ENCODE assay signal across 17 cellular contexts in the genomic region with DNA sequence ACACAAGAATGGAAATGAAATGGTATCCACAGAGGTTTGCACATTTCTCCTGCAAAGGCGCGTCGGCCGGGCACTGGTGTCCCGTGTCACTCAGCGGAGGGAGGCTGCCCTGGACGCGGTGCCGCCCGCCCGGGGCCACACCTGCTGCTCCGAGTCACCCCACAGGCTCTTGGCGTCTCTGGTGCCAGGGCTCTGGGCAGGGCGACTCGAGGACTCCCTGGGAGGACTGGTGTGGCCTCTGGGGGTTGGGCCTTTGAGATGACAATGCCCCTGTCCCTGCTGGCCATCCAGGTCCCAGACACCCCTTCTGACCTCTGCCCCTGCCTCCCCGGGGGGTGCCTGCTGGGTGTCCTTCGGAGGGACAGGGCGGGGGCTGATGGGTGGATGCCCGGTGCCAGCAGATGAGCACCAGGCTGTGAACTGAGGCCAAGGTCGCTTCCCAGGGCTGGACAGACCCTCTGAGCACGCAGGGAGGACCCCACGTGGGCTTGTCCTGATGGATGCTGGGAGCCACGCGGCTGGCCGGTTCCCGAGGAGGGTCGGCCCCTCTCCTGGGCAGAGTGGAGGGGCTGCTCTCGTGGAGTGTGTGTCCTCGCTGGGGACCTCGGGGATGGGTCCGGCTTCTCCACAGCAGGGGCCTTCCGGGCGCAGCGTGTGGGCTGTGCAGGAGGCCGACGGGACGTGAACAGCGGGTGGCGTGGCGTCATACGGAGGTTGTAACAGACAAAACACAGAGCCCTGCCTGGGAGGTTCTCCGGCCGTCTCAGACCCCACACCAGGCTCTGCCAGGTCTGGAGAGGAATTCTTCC. TPM values are rescaled to one million over a fixed set of nuclear protein-coding genes. Genes with fewer than 3 reads are reported as not detected.
DNase-seq lines count a peak whose midpoint lies in the region; ATAC-seq and TF ChIP-seq lines count a peak whose summit lies in the region.
"Had no signal": no experiment of that assay in that cellular context is flagged by ENCODE, and none has a peak within 500 bp of the region (broad histone marks: within the 10 kb centered on the region; RNA-seq: fewer than 3 reads in every experiment).

No MANE protein-coding gene starts in this region.

- peaks cover 0 to 16% of the 10 kb centered on the region in 2 experiments; a peak in 1 of 3 replicates for H3K36me3 ChIP-seq in HEK293 (ENCODE audit: control insufficient read depth in 2 of 2, insufficient read depth in 1 of 2, low read length in 2 of 2)
- H3K36me3 ChIP-seq in gastroesophageal sphincter, result peaks cover 0 to 58% of the 10 kb centered on the region in 2 donors
- H3K36me3 ChIP-seq in ovary, result no peaks in the 10 kb centered on the region

- no peaks in the 10 kb centered on the region for H3K4me1 ChIP-seq in HEK293 (ENCODE audit: control insufficient read depth, insufficient read depth, low read length)
- H3K4me1 ChIP-seq in gastroesophageal sphincter, result peaks cover 0 to 20% (median 0%) of the 10 kb centered on the region in 3 donors
- H3K4me1 ChIP-seq in ovary (ENCODE audit: insufficient read depth), result peaks cover 19% of the 10 kb centered on the region

- no peaks in the 10 kb centered on the region for H3K9me3 ChIP-seq in HEK293 (ENCODE audit: control insufficient read depth, insufficient read depth, low read depth, low read length)
- H3K9me3 ChIP-seq in gastroesophageal sphincter, result no peaks in the 10 kb centered on the region
- H3K9me3 ChIP-seq in ovary, result no peaks in the 10 kb centered on the region
- H3K9me3 ChIP-seq: BLaER1 treated with 17β-estradiol and CSF1 and Interleukin-3, amounts not matched to agents 10 nM and 100 nM had no signal

- CTCF ChIA-PET in HEK293 (lab: Yijun Ruan, JAX), result no interaction called here

- WGBS in gastroesophageal sphincter (ENCODE audit: low coverage in 1 of 2), 2 donors, result 75 to 88% methylated on average over 3 to 8 of the region's 43 CpGs
- WGBS in ovary, 3 donors, result 83 to 87% (median 86%) methylated on average over 31 to 43 of the region's 43 CpGs

- intact Hi-C loops in ovary (cut with DNase I), result no loop called here

- TF ChIP-seq EP300 in gastroesophageal sphincter (IDR thresholded peaks at IDR 0.05) (no peak), ovary (IDR thresholded peaks at IDR 0.05) (no peak)

- H3K4me3 ChIP-seq in HEK293 (ENCODE audit: low read depth, low read length), result no peak overlapping the region
- H3K4me3 ChIP-seq in gastroesophageal sphincter, result no peak overlapping the region
- no peak overlapping the region for H3K4me3 ChIP-seq in ovary
- H3K4me3 ChIP-seq: BLaER1 treated with 17β-estradiol and CSF1 and Interleukin-3, amounts not matched to agents 10 nM and 100 nM had no signal

- POLR2A ChIA-PET in HEK293 (lab: Yijun Ruan, JAX), result no interaction called here

- DNase-seq in ovary, result no peak
- no peak for DNase-seq in central memory CD4-positive, alpha-beta T cell
- no peak for DNase-seq in nucleus accumbens (lab: John Stamatoyannopoulos, UW)
- no peak for DNase-seq in stimulated activated naive CD4-positive, alpha-beta T cell treated with Interleukin-2 at 50 U/mL for 16 hours (lab: John Stamatoyannopoulos, UW)
- no peak for DNase-seq in cerebellar cortex (ENCODE audit: low spot score)
- DNase-seq: 8988T; Calu3; CD8-positive, alpha-beta T cell; DMS79 treated with DMSO at 0.1 percent for 48 hours; GF-D8; HCEC 1CT; HFFc6 had no signal

- TF ChIP-seq CTCF in HEK293 (tag by site-specific recombination; IDR thresholded peaks at IDR 0.05), result no peak
- no peak for TF ChIP-seq CTCF in gastroesophageal sphincter (IDR thresholded peaks at IDR 0.05)
- TF ChIP-seq CTCF in ovary (IDR thresholded peaks at IDR 0.05), result no peak

- TF ChIP-seq POLR2A in gastroesophageal sphincter (IDR thresholded peaks at IDR 0.05), result no peak
- TF ChIP-seq POLR2A in ovary (IDR thresholded peaks at IDR 0.05), result no peak

- H3K27ac ChIP-seq in HEK293 (ENCODE audit: extremely low read depth, low read depth, low read length), result no peak overlapping the region
- peak overlapping the region; percentile 89 for H3K27ac ChIP-seq in cingulate gyrus (ENCODE audit: low read depth, low read length)
- peak overlapping the region in 3 of 4 donors; percentile 54 to 76 (median 61) for H3K27ac ChIP-seq in gastroesophageal sphincter
- peak overlapping the region; percentile 25 to 96 for H3K27ac ChIP-seq in ovary
- H3K27ac ChIP-seq: BLaER1 treated with 17β-estradiol and CSF1 and Interleukin-3, amounts not matched to agents 10 nM and 100 nM had no signal

- H3K27me3 ChIP-seq in gastroesophageal sphincter (no peaks in the 10 kb centered on the region), ovary (no peaks in the 10 kb centered on the region)
- H3K27me3 ChIP-seq: BLaER1 treated with 17β-estradiol and CSF1 and Interleukin-3, amounts not matched to agents 10 nM and 100 nM had no signal

- no peak for ATAC-seq in gastroesophageal sphincter
- ATAC-seq: CD8-positive, alpha-beta T cell had no signal

TF ChIP-seq in HEK293, 187 proteins besides CTCF, POLR2A, EP300 and RAD21:
- TF ChIP-seq GLIS2 (tag by site-specific recombination; IDR thresholded peaks at IDR 0.05), result peak; percentile 38
- no peak for TF ChIP-seq ZFP37 (tag by site-specific recombination; IDR thresholded peaks at IDR 0.05)
- 0 out of 2 replicates have a peak, but pooled peaks have one; percentile 7 for TF ChIP-seq ZIC2 (tag by site-specific recombination; IDR thresholded peaks at IDR 0.05)
- TF ChIP-seq GLI2 (tag by site-specific recombination; IDR thresholded peaks at IDR 0.05; ENCODE audit: borderline replicate concordance, low read depth), result no peak

RNA-seq across cellular contexts. Expression of a gene that starts 4.7 kb away (rescaled TPM):
- total RNA-seq in gastroesophageal sphincter, result 10 to 100 TPM; 20.3 to 34.2 (median 28.6) TPM
- total RNA-seq in ovary, result 10 to 100 TPM; 19.2 to 39.1 (median 34.3) TPM
- polyA plus RNA-seq in ovary, result 10 to 100 TPM in 1 of 2 donors, 1 to 10 TPM in 1; 2.7 to 28.8 TPM

RNA-seq across cellular contexts. Expression of a gene that starts 24.6 kb away (rescaled TPM):
- total RNA-seq in gastroesophageal sphincter (10 to 100 TPM in 1 of 4 donors, 1 to 10 TPM in 3; 1.4 to 14.9 (median 4.5) TPM), ovary (1 to 10 TPM; 1.1 to 3.7 (median 1.8) TPM)
- 1 to 10 TPM; 1.3 to 1.5 TPM for polyA plus RNA-seq in ovary
- total RNA-seq: H4 had no signal

RNA-seq across cellular contexts. Expression of a gene that starts 46.0 kb away (rescaled TPM):
- 10 to 100 TPM in 1 of 4 donors, 1 to 10 TPM in 2, under 1 TPM in 1; 0.94 to 16.8 (median 2.1) TPM for total RNA-seq in gastroesophageal sphincter
- under 1 TPM; 0.11 to 0.66 (median 0.35) TPM for total RNA-seq in ovary
- polyA plus RNA-seq in ovary, result 1 to 10 TPM in 1 of 2 donors, under 1 TPM in 1; 0.52 to 3.3 TPM
- total RNA-seq: Calu3, H4 had no signal

RNA-seq across cellular contexts. Expression of a gene that starts 58.5 kb away (rescaled TPM):
- total RNA-seq in gastroesophageal sphincter, result 100 to 1,000 TPM; 106 to 203 (median 154) TPM
- 100 to 1,000 TPM in 1 of 7 donors, 10 to 100 TPM in 6; 44.5 to 109 (median 60.3) TPM for total RNA-seq in ovary
- 10 to 100 TPM; 33.2 to 71.0 TPM for polyA plus RNA-seq in ovary
